Comparison of ENCODE assay signal across 19 cellular contexts in genomic region chr12:30825341-30825740, GRCh38.
DNase-seq lines count a peak whose midpoint lies in the region; ATAC-seq and TF ChIP-seq lines count a peak whose summit lies in the region.
"Had no signal": no experiment of that assay in that cellular context is flagged by ENCODE, and none has a peak within 500 bp of the region (broad histone marks: within the 10 kb centered on the region; RNA-seq: fewer than 3 reads in every experiment).

No MANE protein-coding gene starts in this region.

- H3K4me3 ChIP-seq in right atrium auricular region (no peak overlapping the region), esophagus muscularis mucosa (no peak overlapping the region), body of pancreas (no peak overlapping the region)
- H3K4me3 ChIP-seq: A549; BLaER1 treated with 17β-estradiol and CSF1 and Interleukin-3, amounts not matched to agents 10 nM and 100 nM had no signal

- 72% methylated on average over 4 of the region's 4 CpGs for WGBS in esophagus muscularis mucosa
- 67 to 81% methylated on average over 4 of the region's 4 CpGs for WGBS in body of pancreas, 2 donors

- TF ChIP-seq EP300 in esophagus muscularis mucosa (IDR thresholded peaks at IDR 0.05): no peak

- intact Hi-C loops in Right ventricle myocardium inferior (cut with DNase I) (no loop called here), esophagus muscularis mucosa (cut with DNase I) (no loop called here), body of pancreas (cut with DNase I) (no loop called here)

- H3K9me3 ChIP-seq in right atrium auricular region: no peaks in the 10 kb centered on the region
- H3K9me3 ChIP-seq in esophagus muscularis mucosa: no peaks in the 10 kb centered on the region
- no peaks in the 10 kb centered on the region for H3K9me3 ChIP-seq in body of pancreas
- H3K9me3 ChIP-seq: A549; BLaER1 treated with 17β-estradiol and CSF1 and Interleukin-3, amounts not matched to agents 10 nM and 100 nM; Caco-2 had no signal

- ATAC-seq in Right ventricle myocardium inferior: no peak
- no peak for ATAC-seq in left lobe of liver
- no peak for ATAC-seq in body of pancreas
- ATAC-seq: A549; CD8-positive, alpha-beta T cell had no signal

- no peaks in the 10 kb centered on the region for H3K27me3 ChIP-seq in right atrium auricular region
- no peaks in the 10 kb centered on the region for H3K27me3 ChIP-seq in esophagus muscularis mucosa
- H3K27me3 ChIP-seq in body of pancreas: no peaks in the 10 kb centered on the region
- H3K27me3 ChIP-seq: BLaER1 treated with 17β-estradiol and CSF1 and Interleukin-3, amounts not matched to agents 10 nM and 100 nM had no signal

- H3K36me3 ChIP-seq in right atrium auricular region (no peaks in the 10 kb centered on the region), esophagus muscularis mucosa (no peaks in the 10 kb centered on the region), body of pancreas (replicated peaks in 1 of 2; ENCODE audit: insufficient read depth in 1 of 2, low read depth in 2 of 2) (no peaks in the 10 kb centered on the region)
- H3K36me3 ChIP-seq: BLaER1 treated with 17β-estradiol and CSF1 and Interleukin-3, amounts not matched to agents 10 nM and 100 nM had no signal

- H3K4me1 ChIP-seq in right atrium auricular region (peaks cover 0 to 5% of the 10 kb centered on the region in 2 donors), esophagus muscularis mucosa (peaks cover 11 to 18% (median 17%) of the 10 kb centered on the region in 4 donors), body of pancreas (peaks cover 19% of the 10 kb centered on the region)
- H3K4me1 ChIP-seq: Caco-2 had no signal

- H3K27ac ChIP-seq in right atrium auricular region: no peak overlapping the region
- H3K27ac ChIP-seq in esophagus muscularis mucosa (replicated peaks in 1 of 4): no peak overlapping the region
- H3K27ac ChIP-seq in body of pancreas: no peak overlapping the region
- H3K27ac ChIP-seq: 22Rv1; A549; BLaER1 treated with 17β-estradiol and CSF1 and Interleukin-3, amounts not matched to agents 10 nM and 100 nM; C4-2B had no signal

- DNase-seq in right atrium auricular region (ENCODE audit: low spot score) (peak; percentile 38), Right ventricle myocardium inferior (ENCODE audit: missing footprints) (no peak), ecto neural progenitor cell (ENCODE audit: low spot score) (peak; percentile 39), esophagus muscularis mucosa (ENCODE audit: extremely low spot score) (peak; percentile 77), left lobe of liver (ENCODE audit: low spot score) (peak; percentile 22), body of pancreas (no peak), superior temporal gyrus (ENCODE audit: extremely low spot score) (no peak), NCI-H2029 (lab: John Stamatoyannopoulos, UW) (no peak)
- DNase-seq: AML-193; Caco-2; Calu3; CD4-positive, alpha-beta T cell; CD8-positive, alpha-beta T cell; DMS79 treated with DMSO at 0.1 percent for 48 hours; GF-D8 had no signal

- TF ChIP-seq POLR2A in esophagus muscularis mucosa (IDR thresholded peaks at IDR 0.05; ENCODE audit: low read depth): no peak
- TF ChIP-seq POLR2A in body of pancreas (IDR thresholded peaks at IDR 0.05): no peak

- TF ChIP-seq CTCF in right atrium auricular region (IDR thresholded peaks at IDR 0.05) (no peak), esophagus muscularis mucosa (IDR thresholded peaks at IDR 0.05) (no peak), body of pancreas (IDR thresholded peaks at IDR 0.05) (no peak)

Comparison
In these comparisons a context has a peak if more than half of its experiments do, and no peak if none do; other contexts are left out.
1. DNase-seq: peak in right atrium auricular region (single experiment), ecto neural progenitor cell (single experiment), esophagus muscularis mucosa (single experiment) and left lobe of liver (single experiment); none in Right ventricle myocardium inferior (single experiment), body of pancreas (0 of 4), superior temporal gyrus (single experiment) and NCI-H2029 (single experiment).